In genomic region chr12:57630891-57631433, GRCh38 we compare ENCODE assay signal across 2 cellular contexts.
TF ChIP-seq lines count a peak whose summit lies in the region.

No MANE protein-coding gene starts in this region.

TF ChIP-seq in SK-N-SH, 30 proteins besides CTCF, POLR2A, EP300 and RAD21:
- TF ChIP-seq, protein P1, sequence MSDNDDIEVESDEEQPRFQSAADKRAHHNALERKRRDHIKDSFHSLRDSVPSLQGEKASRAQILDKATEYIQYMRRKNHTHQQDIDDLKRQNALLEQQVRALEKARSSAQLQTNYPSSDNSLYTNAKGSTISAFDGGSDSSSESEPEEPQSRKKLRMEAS (IDR thresholded peaks at IDR 0.05; ENCODE audit: low read depth): no peak
- no peak for TF ChIP-seq TEAD4 (IDR thresholded peaks at IDR 0.05; ENCODE audit: borderline replicate concordance, insufficient read depth)
- no peak for TF ChIP-seq SIN3A (IDR thresholded peaks at IDR 0.05; ENCODE audit: borderline replicate concordance, low read depth, low read length)
- TF ChIP-seq, protein P2, sequence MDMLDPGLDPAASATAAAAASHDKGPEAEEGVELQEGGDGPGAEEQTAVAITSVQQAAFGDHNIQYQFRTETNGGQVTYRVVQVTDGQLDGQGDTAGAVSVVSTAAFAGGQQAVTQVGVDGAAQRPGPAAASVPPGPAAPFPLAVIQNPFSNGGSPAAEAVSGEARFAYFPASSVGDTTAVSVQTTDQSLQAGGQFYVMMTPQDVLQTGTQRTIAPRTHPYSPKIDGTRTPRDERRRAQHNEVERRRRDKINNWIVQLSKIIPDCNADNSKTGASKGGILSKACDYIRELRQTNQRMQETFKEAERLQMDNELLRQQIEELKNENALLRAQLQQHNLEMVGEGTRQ (IDR thresholded peaks at IDR 0.05; ENCODE audit: borderline replicate concordance, low read depth, low read length): no peak
TF ChIP-seq in SK-N-SH: peak in this region for 0.

TF ChIP-seq in SK-N-SH treated with all-trans-retinoic acid at 6 μM for 48 hours, 23 proteins besides CTCF, POLR2A, EP300 and RAD21 (continued from another document):
- TF ChIP-seq, protein P3, sequence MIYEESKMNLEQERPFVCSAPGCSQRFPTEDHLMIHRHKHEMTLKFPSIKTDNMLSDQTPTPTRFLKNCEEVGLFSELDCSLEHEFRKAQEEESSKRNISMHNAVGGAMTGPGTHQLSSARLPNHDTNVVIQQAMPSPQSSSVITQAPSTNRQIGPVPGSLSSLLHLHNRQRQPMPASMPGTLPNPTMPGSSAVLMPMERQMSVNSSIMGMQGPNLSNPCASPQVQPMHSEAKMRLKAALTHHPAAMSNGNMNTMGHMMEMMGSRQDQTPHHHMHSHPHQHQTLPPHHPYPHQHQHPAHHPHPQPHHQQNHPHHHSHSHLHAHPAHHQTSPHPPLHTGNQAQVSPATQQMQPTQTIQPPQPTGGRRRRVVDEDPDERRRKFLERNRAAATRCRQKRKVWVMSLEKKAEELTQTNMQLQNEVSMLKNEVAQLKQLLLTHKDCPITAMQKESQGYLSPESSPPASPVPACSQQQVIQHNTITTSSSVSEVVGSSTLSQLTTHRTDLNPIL (CRISPR knock-in tag; IDR thresholded peaks at IDR 0.05; ENCODE audit: low read depth): no peak
- TF ChIP-seq, protein P4, sequence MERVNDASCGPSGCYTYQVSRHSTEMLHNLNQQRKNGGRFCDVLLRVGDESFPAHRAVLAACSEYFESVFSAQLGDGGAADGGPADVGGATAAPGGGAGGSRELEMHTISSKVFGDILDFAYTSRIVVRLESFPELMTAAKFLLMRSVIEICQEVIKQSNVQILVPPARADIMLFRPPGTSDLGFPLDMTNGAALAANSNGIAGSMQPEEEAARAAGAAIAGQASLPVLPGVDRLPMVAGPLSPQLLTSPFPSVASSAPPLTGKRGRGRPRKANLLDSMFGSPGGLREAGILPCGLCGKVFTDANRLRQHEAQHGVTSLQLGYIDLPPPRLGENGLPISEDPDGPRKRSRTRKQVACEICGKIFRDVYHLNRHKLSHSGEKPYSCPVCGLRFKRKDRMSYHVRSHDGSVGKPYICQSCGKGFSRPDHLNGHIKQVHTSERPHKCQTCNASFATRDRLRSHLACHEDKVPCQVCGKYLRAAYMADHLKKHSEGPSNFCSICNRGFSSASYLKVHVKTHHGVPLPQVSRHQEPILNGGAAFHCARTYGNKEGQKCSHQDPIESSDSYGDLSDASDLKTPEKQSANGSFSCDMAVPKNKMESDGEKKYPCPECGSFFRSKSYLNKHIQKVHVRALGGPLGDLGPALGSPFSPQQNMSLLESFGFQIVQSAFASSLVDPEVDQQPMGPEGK (CRISPR knock-in tag; IDR thresholded peaks at IDR 0.05; ENCODE audit: borderline replicate concordance): no peak
- TF ChIP-seq GLIS3 (CRISPR knock-in tag; IDR thresholded peaks at IDR 0.05) (no peak), POU6F1 (CRISPR knock-in tag; IDR thresholded peaks at IDR 0.05; ENCODE audit: borderline replicate concordance, low read depth) (no peak)
- TF ChIP-seq, protein P5, sequence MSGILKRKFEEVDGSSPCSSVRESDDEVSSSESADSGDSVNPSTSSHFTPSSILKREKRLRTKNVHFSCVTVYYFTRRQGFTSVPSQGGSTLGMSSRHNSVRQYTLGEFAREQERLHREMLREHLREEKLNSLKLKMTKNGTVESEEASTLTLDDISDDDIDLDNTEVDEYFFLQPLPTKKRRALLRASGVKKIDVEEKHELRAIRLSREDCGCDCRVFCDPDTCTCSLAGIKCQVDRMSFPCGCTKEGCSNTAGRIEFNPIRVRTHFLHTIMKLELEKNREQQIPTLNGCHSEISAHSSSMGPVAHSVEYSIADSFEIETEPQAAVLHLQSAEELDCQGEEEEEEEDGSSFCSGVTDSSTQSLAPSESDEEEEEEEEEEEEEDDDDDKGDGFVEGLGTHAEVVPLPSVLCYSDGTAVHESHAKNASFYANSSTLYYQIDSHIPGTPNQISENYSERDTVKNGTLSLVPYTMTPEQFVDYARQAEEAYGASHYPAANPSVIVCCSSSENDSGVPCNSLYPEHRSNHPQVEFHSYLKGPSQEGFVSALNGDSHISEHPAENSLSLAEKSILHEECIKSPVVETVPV (CRISPR knock-in tag; IDR thresholded peaks at IDR 0.05): no peak
TF ChIP-seq in SK-N-SH treated with all-trans-retinoic acid at 6 μM for 48 hours: peak in this region for 0.
